ENCODE assay signal across 8 cellular contexts in the genomic region with DNA sequence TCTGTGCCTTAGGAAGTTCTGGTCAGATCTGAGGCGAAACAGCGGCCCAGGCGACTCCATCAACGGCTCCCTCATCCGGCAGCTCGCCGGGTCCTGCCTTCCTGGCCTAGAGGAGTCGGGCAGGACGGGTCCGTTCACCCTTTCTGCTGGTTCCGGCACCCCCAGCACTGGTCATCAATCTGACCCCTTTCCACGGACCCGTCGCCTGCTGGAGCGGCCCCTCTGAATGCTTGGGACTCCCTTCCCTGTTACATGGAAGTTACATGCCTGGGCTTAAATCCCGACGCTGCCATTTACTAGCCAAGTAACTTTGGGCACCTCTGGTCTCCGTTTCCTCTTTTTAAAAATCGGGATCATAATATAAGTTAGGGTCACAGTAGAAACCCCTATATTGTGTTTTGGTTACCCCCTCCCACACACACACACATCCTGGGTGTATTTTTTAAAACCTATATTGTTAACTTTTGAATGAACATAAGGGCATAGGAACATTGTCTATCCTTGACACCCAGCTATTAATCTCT. TPM values are rescaled to one million over a fixed set of nuclear protein-coding genes. Genes with fewer than 3 reads are reported as not detected.
DNase-seq lines count a peak whose midpoint lies in the region; ATAC-seq, FAIRE-seq and TF ChIP-seq lines count a peak whose summit lies in the region.

No MANE protein-coding gene starts in this region.

- CTCF ChIA-PET in K562 (lab: Yijun Ruan, JAX; ENCODE audit: low intra/inter-chr PET ratio), result no interaction called here

- WGBS in K562 (ENCODE audit: insufficient coverage, low coverage, missing lambda C conversion rate), result 3% methylated on average over 19 of the region's 19 CpGs

- intact Hi-C loops in K562 (cut with micrococcal nuclease), result loop anchor here (5.0 kb wide), 1 partner anchor 223 kb away; a partner anchor contains a TSS

- peaks cover 14 to 16% of the 10 kb centered on the region in 2 experiments; a peak in 4 of 5 replicates for H3K4me1 ChIP-seq in K562 (replicated peaks in 1 of 2; ENCODE audit: control insufficient read depth in 2 of 2, insufficient read depth in 2 of 2, low read length in 2 of 2)

- peak overlapping the region; percentile 82 for H3K27ac ChIP-seq in K562 (ENCODE audit: extremely low read depth, low read depth, low read length)

- peak overlapping the region; percentile 82 to 91 for H3K9ac ChIP-seq in K562 (ENCODE audit: insufficient read depth in 1 of 2, low read depth in 2 of 2, low read length in 2 of 2)

- peaks cover 44% of the 10 kb centered on the region for H3K79me2 ChIP-seq in K562 (ENCODE audit: control insufficient read depth, insufficient read depth, low read length)

- H3K9me3 Mint-ChIP-seq in mesothelial cell of epicardium, result peaks cover 11% of the 10 kb centered on the region

- H3K4me3 ChIP-seq in K562, result peak overlapping the region; percentile 82

- no peak for TF ChIP-seq RAD21 in K562 (CRISPR knock-in tag; conservative IDR thresholded peaks at IDR 0.05 in 1 of 2, IDR thresholded peaks at IDR 0.05 in 1 of 2)

- no peaks in the 10 kb centered on the region for H3K9me3 ChIP-seq in K562 (replicated peaks; ENCODE audit: control insufficient read depth, insufficient read depth, low read depth, low read length)

- H3K4me3 Mint-ChIP-seq in mesothelial cell of epicardium, result peak overlapping the region; percentile 73

- FAIRE-seq in K562 (lab: Jason Lieb, UNC) (no peak), frontal cortex (lab: Jason Lieb, UNC) (no peak)

- peak overlapping the region; percentile 87 for H3K27ac Mint-ChIP-seq in mesothelial cell of epicardium

- peak overlapping the region; percentile 99 for H2AFZ ChIP-seq in K562 (ENCODE audit: low read depth, low read length)

- ATAC-seq in GM18502 (IDR thresholded peaks at IDR 0.05; ENCODE audit: poor library complexity, unreplicated experiment) (peak; percentile 28), HG03558 (IDR thresholded peaks at IDR 0.05; ENCODE audit: extremely low read depth, unreplicated experiment) (peak; percentile 3), K562 (peak; percentile 48), GM19455 (IDR thresholded peaks at IDR 0.05; ENCODE audit: unreplicated experiment) (no peak)

- peaks cover 49% of the 10 kb centered on the region for H3K4me1 Mint-ChIP-seq in mesothelial cell of epicardium

- no peaks in the 10 kb centered on the region for H3K27me3 ChIP-seq in K562 (ENCODE audit: control insufficient read depth in 2 of 2, insufficient read depth in 2 of 2, low read length in 2 of 2)

- peaks cover 24% of the 10 kb centered on the region for H3K36me3 ChIP-seq in K562 (ENCODE audit: control insufficient read depth, insufficient read depth, low read length)

- TF ChIP-seq EP300 in K562 (IDR thresholded peaks at IDR 0.05; ENCODE audit: low read length), result no peak

- no peak for TF ChIP-seq CTCF in K562 (IDR thresholded peaks at IDR 0.05 in 2 of 3, conservative IDR thresholded peaks at IDR 0.05 in 1 of 3; ENCODE audit: insufficient read depth in 2 of 3, low read depth in 1 of 3, low read length in 3 of 3)
- no peak for TF ChIP-seq CTCF in mesothelial cell of epicardium (IDR thresholded peaks at IDR 0.05; ENCODE audit: unreplicated experiment)

- no peak for TF ChIP-seq POLR2A in K562 (conservative IDR thresholded peaks at IDR 0.05)

- TSS peak; percentile 96 for BruUV-seq in K562 (replicated peaks; lab: Mats Ljungman, UMichigan)

- no peaks in the 10 kb centered on the region for H3K9me1 ChIP-seq in K562 (ENCODE audit: control insufficient read depth, insufficient read depth, low read length)

- H4K20me1 ChIP-seq in K562 (replicated peaks; ENCODE audit: control insufficient read depth, insufficient read depth, low read length), result no peaks in the 10 kb centered on the region

- DNase-seq in K562 (ENCODE audit: extremely low read depth in 1 of 4, low spot score in 3 of 4), result no peak
- no peak for DNase-seq in mesothelial cell of epicardium (ENCODE audit: low spot score in 2 of 2, unreplicated experiment in 2 of 2)
- no peak for DNase-seq in NCI-H82 treated with DMSO at 0.1 percent for 48 hours (lab: John Stamatoyannopoulos, UW; ENCODE audit: unreplicated experiment)
- no peak for DNase-seq in NCI-H1694 treated with DMSO at 0.1 percent for 48 hours (lab: John Stamatoyannopoulos, UW)
- DNase-seq in frontal cortex (ENCODE audit: low spot score in 2 of 2), result no peak

- H3K27me3 Mint-ChIP-seq in mesothelial cell of epicardium (ENCODE audit: low read depth), result no peaks in the 10 kb centered on the region

- H3K4me2 ChIP-seq in K562 (ENCODE audit: insufficient read depth, low read length), result peak overlapping the region; percentile 98

- POLR2A ChIA-PET in K562 (lab: Yijun Ruan, JAX), result interaction anchor here (0.6 to 1.5 kb wide), 5 partner anchors 11 to 650 kb away, joined by 3 to 5 read pairs (median 4); no protein-coding TSS in a partner anchor

- no peaks in the 10 kb centered on the region for H3K36me3 Mint-ChIP-seq in mesothelial cell of epicardium

- in situ Hi-C loops in K562 (cut with MboI), result no loop called here

TF ChIP-seq in K562, 482 proteins besides CTCF, POLR2A, EP300 and RAD21 (continues in another document):
- TF ChIP-seq, protein P1, sequence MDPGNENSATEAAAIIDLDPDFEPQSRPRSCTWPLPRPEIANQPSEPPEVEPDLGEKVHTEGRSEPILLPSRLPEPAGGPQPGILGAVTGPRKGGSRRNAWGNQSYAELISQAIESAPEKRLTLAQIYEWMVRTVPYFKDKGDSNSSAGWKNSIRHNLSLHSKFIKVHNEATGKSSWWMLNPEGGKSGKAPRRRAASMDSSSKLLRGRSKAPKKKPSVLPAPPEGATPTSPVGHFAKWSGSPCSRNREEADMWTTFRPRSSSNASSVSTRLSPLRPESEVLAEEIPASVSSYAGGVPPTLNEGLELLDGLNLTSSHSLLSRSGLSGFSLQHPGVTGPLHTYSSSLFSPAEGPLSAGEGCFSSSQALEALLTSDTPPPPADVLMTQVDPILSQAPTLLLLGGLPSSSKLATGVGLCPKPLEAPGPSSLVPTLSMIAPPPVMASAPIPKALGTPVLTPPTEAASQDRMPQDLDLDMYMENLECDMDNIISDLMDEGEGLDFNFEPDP (CRISPR knock-in tag; IDR thresholded peaks at IDR 0.05), result no peak
- peak; percentile 65 for TF ChIP-seq SPI1 (IDR thresholded peaks at IDR 0.05; ENCODE audit: borderline replicate concordance, low read depth, low read length)

RNA-seq across cellular contexts. Expression of a gene that starts 0.6 kb away (rescaled TPM):
- total RNA-seq in K562 (2011; cell fraction: chromatin; rRNA removed; ENCODE audit: low replicate concordance), result 9.2 and 19.4 TPM in 2 replicates
- total RNA-seq in K562 (2011; cell fraction: nucleolus; rRNA removed), result 9.2 and 13.2 TPM in 2 replicates
- 15.5 and 27.6 TPM in 2 replicates for total RNA-seq in K562 (2011; cell fraction: nucleoplasm; rRNA removed)
- 109 and 110 TPM in 2 replicates for total RNA-seq in K562 (2014; rRNA removed)
- 157 and 168 TPM in 2 replicates for total RNA-seq in K562 (2014; rRNA removed; fragmentation: Illumina TruSeq; extraction: Trizol)
- total RNA-seq in K562 (2015; rRNA removed; fragmentation: Illumina TruSeq; extraction: Trizol), result 119 and 136 TPM in 2 replicates
- total RNA-seq in K562 (2021), result 97.1 and 98.3 TPM in 2 replicates
- 58.6 and 79.0 TPM in 2 replicates for polyA plus RNA-seq in K562 (2011; rRNA removed)
- polyA plus RNA-seq in K562 (2011; cell fraction: cytosol; rRNA removed), result 36.9 and 38.3 TPM in 2 replicates
- polyA plus RNA-seq in K562 (2011; cell fraction: nucleus; rRNA removed), result 25.2 and 29.3 TPM in 2 replicates
- polyA plus RNA-seq in K562 (2012), result 111 and 128 TPM in 2 replicates
- 127 and 133 TPM in 2 replicates for polyA plus RNA-seq in K562 (2014; fragmentation: Illumina TruSeq; extraction: Trizol)
- 100 to 1,000 TPM; 285 to 349 TPM for polyA plus RNA-seq in K562 (2014; fragmentation: Nextera tagmentation; extraction: Ambion mirVana)
- 174 and 176 TPM in 2 replicates for polyA plus RNA-seq in K562 (2014; rRNA removed)
- polyA minus RNA-seq in K562 (2011; rRNA and poly(A)+ RNA removed), result 15.7 and 17.3 TPM in 2 replicates
- 9.3 and 13.7 TPM in 2 replicates for polyA minus RNA-seq in K562 (2011; cell fraction: cytosol; rRNA and poly(A)+ RNA removed)
- 11.4 and 12.6 TPM in 2 replicates for polyA minus RNA-seq in K562 (2011; cell fraction: nucleus; rRNA and poly(A)+ RNA removed)
- 36.5 to 37.5 TPM (median 36.6 TPM) in 3 replicates for total RNA-seq in mesothelial cell of epicardium
- 23.2 TPM for total RNA-seq in frontal cortex

RNA-seq across cellular contexts. Expression of a gene that starts 26.7 kb away (rescaled TPM):
- total RNA-seq in K562 (2011; cell fraction: chromatin; rRNA removed; ENCODE audit: low replicate concordance), result 13.2 and 16.4 TPM in 2 replicates
- total RNA-seq in K562 (2011; cell fraction: nucleolus; rRNA removed), result 7.0 and 9.2 TPM in 2 replicates
- total RNA-seq in K562 (2011; cell fraction: nucleoplasm; rRNA removed), result 8.9 and 9.9 TPM in 2 replicates
- total RNA-seq in K562 (2014; rRNA removed) (3.7 and 3.9 TPM in 2 replicates), K562 (2014; rRNA removed; fragmentation: Illumina TruSeq; extraction: Trizol) (4.4 and 4.5 TPM in 2 replicates), K562 (2015; rRNA removed; fragmentation: Illumina TruSeq; extraction: Trizol) (4.7 and 5.3 TPM in 2 replicates), K562 (2021) (6.6 and 7.1 TPM in 2 replicates), mesothelial cell of epicardium (9.5 to 10.3 TPM (median 10.2 TPM) in 3 replicates), frontal cortex (0.82 TPM)
- polyA plus RNA-seq in K562 (2011; rRNA removed) (4.8 and 5.2 TPM in 2 replicates), K562 (2014; fragmentation: Illumina TruSeq; extraction: Trizol) (4.2 and 4.8 TPM in 2 replicates), K562 (2014; fragmentation: Nextera tagmentation; extraction: Ambion mirVana) (1 to 10 TPM in 1 of 2 experiments, under 1 TPM in 1; 0.34 to 1.1 TPM), K562 (2014; rRNA removed) (5.6 and 5.9 TPM in 2 replicates)
- 3.3 and 3.9 TPM in 2 replicates for polyA plus RNA-seq in K562 (2011; cell fraction: cytosol; rRNA removed)
- 8.8 and 11.3 TPM in 2 replicates for polyA plus RNA-seq in K562 (2011; cell fraction: nucleus; rRNA removed)
- polyA plus RNA-seq in K562 (2012), result 3.2 and 5.9 TPM in 2 replicates
- polyA minus RNA-seq in K562 (2011; rRNA and poly(A)+ RNA removed), result 3.7 and 5.2 TPM in 2 replicates
- polyA minus RNA-seq in K562 (2011; cell fraction: cytosol; rRNA and poly(A)+ RNA removed), result 1.8 and 2.4 TPM in 2 replicates
- 5.4 and 9.2 TPM in 2 replicates for polyA minus RNA-seq in K562 (2011; cell fraction: nucleus; rRNA and poly(A)+ RNA removed)
